In the genomic region with DNA sequence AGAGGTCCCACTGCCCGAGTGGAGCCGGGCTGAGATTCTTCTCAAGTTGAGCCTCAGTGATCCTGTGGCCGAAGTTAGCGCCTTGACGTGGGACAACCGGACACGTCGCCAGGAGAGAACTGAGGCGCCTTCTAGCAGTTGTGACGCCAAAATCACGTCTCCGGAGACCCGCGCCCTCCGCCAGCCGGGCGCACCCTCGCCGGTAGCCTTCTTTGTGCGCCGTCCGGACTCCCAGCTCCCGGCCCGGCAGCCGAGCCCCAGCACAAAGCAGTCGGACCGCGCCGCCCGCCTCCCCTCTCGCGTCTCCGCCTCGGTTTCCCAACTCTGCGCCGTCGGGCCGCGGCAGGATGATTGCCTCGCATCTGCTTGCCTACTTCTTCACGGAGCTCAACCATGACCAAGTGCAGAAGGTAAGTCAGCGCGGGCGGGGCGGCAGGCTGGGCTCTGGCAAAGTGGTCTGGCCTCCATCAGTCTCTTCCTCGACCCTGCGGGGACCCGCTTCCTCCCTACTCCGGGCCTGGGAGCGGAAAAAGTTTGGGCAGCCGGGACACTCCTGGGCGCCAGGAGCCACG, we compare ENCODE assay signal across 1 cellular context.
TF ChIP-seq lines count a peak whose summit lies in the region.
"Not testable (repeated sequence)": the region's sequence is repeated elsewhere in the genome, so short reads cannot be mapped to it uniquely, and the experiment has no call there.

No MANE protein-coding gene starts in this region.

TF ChIP-seq in HepG2, 621 proteins besides CTCF, POLR2A, EP300 and RAD21 (continued from another document and continues in another):
- TF ChIP-seq, protein P1, sequence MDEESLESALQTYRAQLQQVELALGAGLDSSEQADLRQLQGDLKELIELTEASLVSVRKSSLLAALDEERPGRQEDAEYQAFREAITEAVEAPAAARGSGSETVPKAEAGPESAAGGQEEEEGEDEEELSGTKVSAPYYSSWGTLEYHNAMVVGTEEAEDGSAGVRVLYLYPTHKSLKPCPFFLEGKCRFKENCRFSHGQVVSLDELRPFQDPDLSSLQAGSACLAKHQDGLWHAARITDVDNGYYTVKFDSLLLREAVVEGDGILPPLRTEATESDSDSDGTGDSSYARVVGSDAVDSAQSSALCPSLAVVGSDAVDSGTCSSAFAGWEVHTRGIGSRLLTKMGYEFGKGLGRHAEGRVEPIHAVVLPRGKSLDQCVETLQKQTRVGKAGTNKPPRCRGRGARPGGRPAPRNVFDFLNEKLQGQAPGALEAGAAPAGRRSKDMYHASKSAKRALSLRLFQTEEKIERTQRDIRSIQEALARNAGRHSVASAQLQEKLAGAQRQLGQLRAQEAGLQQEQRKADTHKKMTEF (CRISPR knock-in tag; IDR thresholded peaks at IDR 0.05), result peak; percentile 60
- TF ChIP-seq KDM5A (IDR thresholded peaks at IDR 0.05; ENCODE audit: borderline replicate concordance, low read length) (0 out of 2 replicates have a peak, but pooled peaks have one; percentile 11), ZSCAN31 (CRISPR knock-in tag; IDR thresholded peaks at IDR 0.05; ENCODE audit: low read depth) (peak; percentile 42), ZNF253 (CRISPR knock-in tag; IDR thresholded peaks at IDR 0.05; ENCODE audit: borderline replicate concordance) (0 out of 2 replicates have a peak, but pooled peaks have one; percentile 7), NR1H2 (CRISPR knock-in tag; IDR thresholded peaks at IDR 0.05; ENCODE audit: borderline replicate concordance, low read depth) (peak; percentile 33; the same call in 1 of the 2 replicates), CHCHD3 (CRISPR knock-in tag; IDR thresholded peaks at IDR 0.05) (peak; percentile 60; the same call in 1 of the 2 replicates), ZNF232 (CRISPR knock-in tag; IDR thresholded peaks at IDR 0.05; ENCODE audit: borderline replicate concordance) (peak; percentile 89), RBM39 (IDR thresholded peaks at IDR 0.05; ENCODE audit: low read depth, low read length, poor library complexity, severe bottlenecking) (peak; percentile 34), MED13 (CRISPR knock-in tag; IDR thresholded peaks at IDR 0.05) (0 out of 2 replicates have a peak, but pooled peaks have one; percentile 63), JUND (CRISPR knock-in tag; IDR thresholded peaks at IDR 0.05) (0 out of 2 replicates have a peak, but pooled peaks have one; percentile 6), ZNF777 (CRISPR knock-in tag; IDR thresholded peaks at IDR 0.05) (peak; percentile 20; the same call in 1 of the 2 replicates), ZNF446 (CRISPR knock-in tag; IDR thresholded peaks at IDR 0.05) (peak; percentile 89), AGO1 (IDR thresholded peaks at IDR 0.05; ENCODE audit: low read depth, low read length, poor library complexity, severe bottlenecking) (peak; percentile 11), ZNF792 (CRISPR knock-in tag; IDR thresholded peaks at IDR 0.05) (peak; percentile 9; the same call in 1 of the 2 replicates), ZNF124 (CRISPR knock-in tag; IDR thresholded peaks at IDR 0.05) (0 out of 2 replicates have a peak, but pooled peaks have one; percentile 15), RXRA (CRISPR knock-in tag; IDR thresholded peaks at IDR 0.05) (peak; percentile 13; the same call in 1 of the 2 replicates), DR1 (CRISPR knock-in tag; IDR thresholded peaks at IDR 0.05) (peak; percentile 39; the same call in 1 of the 2 replicates), KAT7 (CRISPR knock-in tag; IDR thresholded peaks at IDR 0.05; ENCODE audit: borderline replicate concordance) (0 out of 2 replicates have a peak, but pooled peaks have one; percentile 43), ZNF776 (CRISPR knock-in tag; IDR thresholded peaks at IDR 0.05) (0 out of 2 replicates have a peak, but pooled peaks have one; percentile 20), ZNF343 (CRISPR knock-in tag; IDR thresholded peaks at IDR 0.05) (0 out of 2 replicates have a peak, but pooled peaks have one; percentile 34), SOX13 (CRISPR knock-in tag; conservative IDR thresholded peaks at IDR 0.05 in 1 of 2, IDR thresholded peaks at IDR 0.05 in 1 of 2) (0 out of 4 replicates have a peak, but pooled peaks of 1 of the 2 experiments have one; percentile 0), ELF1 (CRISPR knock-in tag; IDR thresholded peaks at IDR 0.05) (0 out of 2 replicates have a peak, but pooled peaks have one; percentile 26), NONO (CRISPR knock-in tag; conservative IDR thresholded peaks at IDR 0.05) (peak; percentile 64), ZNF678 (CRISPR knock-in tag; IDR thresholded peaks at IDR 0.05) (0 out of 2 replicates have a peak, but pooled peaks have one; percentile 58), ZNF605 (CRISPR knock-in tag; IDR thresholded peaks at IDR 0.05) (0 out of 2 replicates have a peak, but pooled peaks have one; percentile 23), ARID2 (CRISPR knock-in tag; IDR thresholded peaks at IDR 0.05; ENCODE audit: borderline replicate concordance) (0 out of 2 replicates have a peak, but pooled peaks have one; percentile 11), ZFP41 (CRISPR knock-in tag; IDR thresholded peaks at IDR 0.05; ENCODE audit: borderline replicate concordance) (peak; percentile 64; the same call in 1 of the 2 replicates), RBFOX2 (IDR thresholded peaks at IDR 0.05; ENCODE audit: low read depth, low read length) (peak; percentile 88; the same call in 1 of the 2 replicates), ZNF138 (CRISPR knock-in tag; IDR thresholded peaks at IDR 0.05; ENCODE audit: low read depth) (0 out of 2 replicates have a peak, but pooled peaks have one; percentile 64), ZSCAN22 (CRISPR knock-in tag; IDR thresholded peaks at IDR 0.05) (0 out of 2 replicates have a peak, but pooled peaks have one; percentile 37), SAFB2 (CRISPR knock-in tag; IDR thresholded peaks at IDR 0.05; ENCODE audit: borderline replicate concordance, low read depth) (0 out of 2 replicates have a peak, but pooled peaks have one; percentile 27), BRD4 (CRISPR knock-in tag; IDR thresholded peaks at IDR 0.05) (0 out of 2 replicates have a peak, but pooled peaks have one; percentile 52), ZNF619 (CRISPR knock-in tag; IDR thresholded peaks at IDR 0.05) (0 out of 2 replicates have a peak, but pooled peaks have one; percentile 20), MTF2 (CRISPR knock-in tag; IDR thresholded peaks at IDR 0.05; ENCODE audit: borderline replicate concordance) (0 out of 2 replicates have a peak, but pooled peaks have one; percentile 42), MAFG (CRISPR knock-in tag; IDR thresholded peaks at IDR 0.05) (0 out of 2 replicates have a peak, but pooled peaks have one; percentile 6), ZNF501 (CRISPR knock-in tag; IDR thresholded peaks at IDR 0.05) (peak; percentile 86)
- TF ChIP-seq, protein P2, sequence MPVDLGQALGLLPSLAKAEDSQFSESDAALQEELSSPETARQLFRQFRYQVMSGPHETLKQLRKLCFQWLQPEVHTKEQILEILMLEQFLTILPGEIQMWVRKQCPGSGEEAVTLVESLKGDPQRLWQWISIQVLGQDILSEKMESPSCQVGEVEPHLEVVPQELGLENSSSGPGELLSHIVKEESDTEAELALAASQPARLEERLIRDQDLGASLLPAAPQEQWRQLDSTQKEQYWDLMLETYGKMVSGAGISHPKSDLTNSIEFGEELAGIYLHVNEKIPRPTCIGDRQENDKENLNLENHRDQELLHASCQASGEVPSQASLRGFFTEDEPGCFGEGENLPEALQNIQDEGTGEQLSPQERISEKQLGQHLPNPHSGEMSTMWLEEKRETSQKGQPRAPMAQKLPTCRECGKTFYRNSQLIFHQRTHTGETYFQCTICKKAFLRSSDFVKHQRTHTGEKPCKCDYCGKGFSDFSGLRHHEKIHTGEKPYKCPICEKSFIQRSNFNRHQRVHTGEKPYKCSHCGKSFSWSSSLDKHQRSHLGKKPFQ (CRISPR knock-in tag; IDR thresholded peaks at IDR 0.05; ENCODE audit: insufficient replicate concordance), result peak; percentile 13
- TF ChIP-seq, protein P3, sequence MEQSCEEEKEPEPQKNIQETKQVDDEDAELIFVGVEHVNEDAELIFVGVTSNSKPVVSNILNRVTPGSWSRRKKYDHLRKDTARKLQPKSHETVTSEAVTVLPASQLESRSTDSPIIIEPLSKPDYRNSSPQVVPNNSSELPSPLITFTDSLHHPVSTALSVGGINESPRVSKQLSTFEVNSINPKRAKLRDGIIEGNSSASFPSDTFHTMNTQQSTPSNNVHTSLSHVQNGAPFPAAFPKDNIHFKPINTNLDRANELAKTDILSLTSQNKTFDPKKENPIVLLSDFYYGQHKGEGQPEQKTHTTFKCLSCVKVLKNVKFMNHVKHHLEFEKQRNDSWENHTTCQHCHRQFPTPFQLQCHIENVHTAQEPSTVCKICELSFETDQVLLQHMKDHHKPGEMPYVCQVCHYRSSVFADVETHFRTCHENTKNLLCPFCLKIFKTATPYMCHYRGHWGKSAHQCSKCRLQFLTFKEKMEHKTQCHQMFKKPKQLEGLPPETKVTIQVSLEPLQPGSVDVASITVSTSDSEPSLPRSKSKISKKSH (CRISPR knock-in tag; IDR thresholded peaks at IDR 0.05; ENCODE audit: borderline replicate concordance), result 0 out of 2 replicates have a peak, but pooled peaks have one; percentile 11
- not testable (repeated sequence) for TF ChIP-seq SOX13, NONO (IDR thresholded peaks at IDR 0.05)
- TF ChIP-seq, protein P4, sequence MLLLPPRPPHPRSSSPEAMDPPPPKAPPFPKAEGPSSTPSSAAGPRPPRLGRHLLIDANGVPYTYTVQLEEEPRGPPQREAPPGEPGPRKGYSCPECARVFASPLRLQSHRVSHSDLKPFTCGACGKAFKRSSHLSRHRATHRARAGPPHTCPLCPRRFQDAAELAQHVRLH (CRISPR knock-in tag; IDR thresholded peaks at IDR 0.05; ENCODE audit: borderline replicate concordance, low read depth), result 0 out of 2 replicates have a peak, but pooled peaks have one; percentile 1
- TF ChIP-seq, protein P5, sequence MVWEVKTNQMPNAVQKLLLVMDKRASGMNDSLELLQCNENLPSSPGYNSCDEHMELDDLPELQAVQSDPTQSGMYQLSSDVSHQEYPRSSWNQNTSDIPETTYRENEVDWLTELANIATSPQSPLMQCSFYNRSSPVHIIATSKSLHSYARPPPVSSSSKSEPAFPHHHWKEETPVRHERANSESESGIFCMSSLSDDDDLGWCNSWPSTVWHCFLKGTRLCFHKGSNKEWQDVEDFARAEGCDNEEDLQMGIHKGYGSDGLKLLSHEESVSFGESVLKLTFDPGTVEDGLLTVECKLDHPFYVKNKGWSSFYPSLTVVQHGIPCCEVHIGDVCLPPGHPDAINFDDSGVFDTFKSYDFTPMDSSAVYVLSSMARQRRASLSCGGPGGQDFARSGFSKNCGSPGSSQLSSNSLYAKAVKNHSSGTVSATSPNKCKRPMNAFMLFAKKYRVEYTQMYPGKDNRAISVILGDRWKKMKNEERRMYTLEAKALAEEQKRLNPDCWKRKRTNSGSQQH (CRISPR knock-in tag; IDR thresholded peaks at IDR 0.05; ENCODE audit: low read depth), result peak; percentile 1; the same call in 1 of the 2 replicates
- TF ChIP-seq, protein P6, sequence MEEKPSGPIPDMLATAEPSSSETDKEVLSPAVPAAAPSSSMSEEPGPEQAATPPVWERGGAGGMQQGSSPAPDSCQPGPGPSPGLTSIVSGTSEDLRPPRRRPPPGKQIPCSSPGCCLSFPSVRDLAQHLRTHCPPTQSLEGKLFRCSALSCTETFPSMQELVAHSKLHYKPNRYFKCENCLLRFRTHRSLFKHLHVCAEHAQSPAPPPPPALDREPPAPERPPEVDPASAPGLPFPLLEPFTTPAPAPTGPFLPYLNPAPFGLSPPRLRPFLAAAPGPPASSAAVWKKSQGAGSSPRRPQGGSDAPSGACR (CRISPR knock-in tag; IDR thresholded peaks at IDR 0.05), result peak; percentile 52; the same call in 1 of the 2 replicates
- TF ChIP-seq, protein P7, sequence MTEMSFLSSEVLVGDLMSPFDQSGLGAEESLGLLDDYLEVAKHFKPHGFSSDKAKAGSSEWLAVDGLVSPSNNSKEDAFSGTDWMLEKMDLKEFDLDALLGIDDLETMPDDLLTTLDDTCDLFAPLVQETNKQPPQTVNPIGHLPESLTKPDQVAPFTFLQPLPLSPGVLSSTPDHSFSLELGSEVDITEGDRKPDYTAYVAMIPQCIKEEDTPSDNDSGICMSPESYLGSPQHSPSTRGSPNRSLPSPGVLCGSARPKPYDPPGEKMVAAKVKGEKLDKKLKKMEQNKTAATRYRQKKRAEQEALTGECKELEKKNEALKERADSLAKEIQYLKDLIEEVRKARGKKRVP (CRISPR knock-in tag; IDR thresholded peaks at IDR 0.05), result peak in 1 of 2 experiments; percentile 2; a peak in 1 of 4 replicates
- TF ChIP-seq, protein P8, sequence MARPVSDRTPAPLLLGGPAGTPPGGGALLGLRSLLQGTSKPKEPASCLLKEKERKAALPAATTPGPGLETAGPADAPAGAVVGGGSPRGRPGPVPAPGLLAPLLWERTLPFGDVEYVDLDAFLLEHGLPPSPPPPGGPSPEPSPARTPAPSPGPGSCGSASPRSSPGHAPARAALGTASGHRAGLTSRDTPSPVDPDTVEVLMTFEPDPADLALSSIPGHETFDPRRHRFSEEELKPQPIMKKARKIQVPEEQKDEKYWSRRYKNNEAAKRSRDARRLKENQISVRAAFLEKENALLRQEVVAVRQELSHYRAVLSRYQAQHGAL (CRISPR knock-in tag; IDR thresholded peaks at IDR 0.05; ENCODE audit: not compliant biosample characterization), result peak; percentile 67
- TF ChIP-seq, protein P9, sequence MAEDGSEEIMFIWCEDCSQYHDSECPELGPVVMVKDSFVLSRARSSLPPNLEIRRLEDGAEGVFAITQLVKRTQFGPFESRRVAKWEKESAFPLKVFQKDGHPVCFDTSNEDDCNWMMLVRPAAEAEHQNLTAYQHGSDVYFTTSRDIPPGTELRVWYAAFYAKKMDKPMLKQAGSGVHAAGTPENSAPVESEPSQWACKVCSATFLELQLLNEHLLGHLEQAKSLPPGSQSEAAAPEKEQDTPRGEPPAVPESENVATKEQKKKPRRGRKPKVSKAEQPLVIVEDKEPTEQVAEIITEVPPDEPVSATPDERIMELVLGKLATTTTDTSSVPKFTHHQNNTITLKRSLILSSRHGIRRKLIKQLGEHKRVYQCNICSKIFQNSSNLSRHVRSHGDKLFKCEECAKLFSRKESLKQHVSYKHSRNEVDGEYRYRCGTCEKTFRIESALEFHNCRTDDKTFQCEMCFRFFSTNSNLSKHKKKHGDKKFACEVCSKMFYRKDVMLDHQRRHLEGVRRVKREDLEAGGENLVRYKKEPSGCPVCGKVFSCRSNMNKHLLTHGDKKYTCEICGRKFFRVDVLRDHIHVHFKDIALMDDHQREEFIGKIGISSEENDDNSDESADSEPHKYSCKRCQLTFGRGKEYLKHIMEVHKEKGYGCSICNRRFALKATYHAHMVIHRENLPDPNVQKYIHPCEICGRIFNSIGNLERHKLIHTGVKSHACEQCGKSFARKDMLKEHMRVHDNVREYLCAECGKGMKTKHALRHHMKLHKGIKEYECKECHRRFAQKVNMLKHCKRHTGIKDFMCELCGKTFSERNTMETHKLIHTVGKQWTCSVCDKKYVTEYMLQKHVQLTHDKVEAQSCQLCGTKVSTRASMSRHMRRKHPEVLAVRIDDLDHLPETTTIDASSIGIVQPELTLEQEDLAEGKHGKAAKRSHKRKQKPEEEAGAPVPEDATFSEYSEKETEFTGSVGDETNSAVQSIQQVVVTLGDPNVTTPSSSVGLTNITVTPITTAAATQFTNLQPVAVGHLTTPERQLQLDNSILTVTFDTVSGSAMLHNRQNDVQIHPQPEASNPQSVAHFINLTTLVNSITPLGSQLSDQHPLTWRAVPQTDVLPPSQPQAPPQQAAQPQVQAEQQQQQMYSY (CRISPR knock-in tag; IDR thresholded peaks at IDR 0.05), result 0 out of 2 replicates have a peak, but pooled peaks have one; percentile 23
- TF ChIP-seq, protein P10, sequence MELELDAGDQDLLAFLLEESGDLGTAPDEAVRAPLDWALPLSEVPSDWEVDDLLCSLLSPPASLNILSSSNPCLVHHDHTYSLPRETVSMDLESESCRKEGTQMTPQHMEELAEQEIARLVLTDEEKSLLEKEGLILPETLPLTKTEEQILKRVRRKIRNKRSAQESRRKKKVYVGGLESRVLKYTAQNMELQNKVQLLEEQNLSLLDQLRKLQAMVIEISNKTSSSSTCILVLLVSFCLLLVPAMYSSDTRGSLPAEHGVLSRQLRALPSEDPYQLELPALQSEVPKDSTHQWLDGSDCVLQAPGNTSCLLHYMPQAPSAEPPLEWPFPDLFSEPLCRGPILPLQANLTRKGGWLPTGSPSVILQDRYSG (CRISPR knock-in tag; IDR thresholded peaks at IDR 0.05), result peak; percentile 20
